ENCODE assay signal across 18 cellular contexts in the genomic region with DNA sequence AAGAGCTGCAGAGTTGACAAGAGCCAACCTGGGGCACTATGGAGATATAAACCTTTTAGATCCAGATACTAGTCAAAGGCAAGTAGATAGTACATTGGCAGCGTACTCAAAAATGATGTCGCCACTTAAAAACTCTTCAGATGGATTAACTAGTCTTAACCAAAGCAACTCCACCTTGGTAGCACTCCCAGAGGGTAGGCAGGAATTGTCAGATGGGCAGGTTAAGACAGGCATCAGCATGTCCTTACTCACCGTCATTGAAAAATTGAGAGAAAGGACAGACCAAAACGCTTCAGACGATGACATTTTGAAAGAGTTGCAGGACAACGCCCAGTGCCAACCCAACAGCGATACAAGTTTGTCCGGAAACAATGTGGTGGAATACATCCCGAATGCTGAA. TPM values are rescaled to one million over a fixed set of nuclear protein-coding genes. Genes with fewer than 3 reads are reported as not detected.
A peak's percentile ranks its signal among the peaks of the same experiment; 100 is the strongest.
DNase-seq lines count a peak whose midpoint lies in the region; ATAC-seq, FAIRE-seq and TF ChIP-seq lines count a peak whose summit lies in the region.
"Had no signal": no experiment of that assay in that cellular context is flagged by ENCODE, and none has a peak within 500 bp of the region (broad histone marks: within the 10 kb centered on the region; RNA-seq: fewer than 3 reads in every experiment).

No MANE protein-coding gene starts in this region.

- no peak overlapping the region for H2AFZ ChIP-seq in HepG2 (ENCODE audit: low read length)

- intact Hi-C loops in HepG2 (cut with micrococcal nuclease; ENCODE audit: unreplicated experiment) = no loop called here
- intact Hi-C loops in right lobe of liver (cut with DNase I) = no loop called here
- intact Hi-C loops in esophagus squamous epithelium (cut with DNase I) = no loop called here

- FAIRE-seq in HepG2 (lab: Jason Lieb, UNC) (no peak), GM12891 (lab: Jason Lieb, UNC) (no peak), bronchial epithelial cell (lab: Jason Lieb, UNC) (peak; percentile 52)
- FAIRE-seq: H1 had no signal

- TSS peak; percentile 19 for BruUV-seq in HepG2 (replicated peaks; lab: Mats Ljungman, UMichigan)

- peaks cover 4% of the 10 kb centered on the region; the same call in 1 of the 2 replicates for H4K20me1 ChIP-seq in HepG2 (ENCODE audit: insufficient read depth, low read length)

- no peaks in the 10 kb centered on the region for H3K9me3 ChIP-seq in HepG2 (ENCODE audit: low read length)
- H3K9me3 ChIP-seq in right lobe of liver = no peaks in the 10 kb centered on the region
- no peaks in the 10 kb centered on the region for H3K9me3 ChIP-seq in esophagus squamous epithelium
- H3K9me3 ChIP-seq: BE2C had no signal

- H3K79me2 ChIP-seq in HepG2 (ENCODE audit: insufficient read depth, low read length) = peaks cover 34% of the 10 kb centered on the region

- TF ChIP-seq RAD21 in HepG2 (CRISPR knock-in tag; IDR thresholded peaks at IDR 0.05) = no peak

- H3K36me3 ChIP-seq in HepG2 (replicated peaks in 1 of 2; ENCODE audit: control insufficient read depth in 1 of 2, insufficient read depth in 2 of 2, low read length in 2 of 2) (peaks cover 15 to 71% of the 10 kb centered on the region in 2 experiments), right lobe of liver (peaks cover 0 to 52% (median 26%) of the 10 kb centered on the region in 4 donors), bronchial epithelial cell (ENCODE audit: control insufficient read depth, insufficient read depth, low read length) (peaks cover 21% of the 10 kb centered on the region), esophagus squamous epithelium (peaks cover 8 to 72% (median 11%) of the 10 kb centered on the region in 3 donors)

- over 99% methylated on average over 9 of the region's 9 CpGs for WGBS in HepG2 (ENCODE audit: low lambda C conversion rate)
- WGBS in right lobe of liver (ENCODE audit: insufficient coverage, low coverage, low lambda C conversion rate, missing lambda C conversion rate) = 100% methylated on average over 4 of the region's 9 CpGs
- WGBS in esophagus squamous epithelium, 2 donors = 57 to 61% methylated on average over 9 of the region's 9 CpGs

- no peak for DNase-seq in HepG2 (ENCODE audit: low spot score)
- DNase-seq in right lobe of liver = no peak
- no peak for DNase-seq in GM12891 (ENCODE audit: insufficient read length, low spot score)
- DNase-seq in bronchial epithelial cell (ENCODE audit: low read depth) = peak; percentile 62
- no peak for DNase-seq in esophagus squamous epithelium (lab: John Stamatoyannopoulos, UW)
- no peak for DNase-seq in NCI-H1417 treated with DMSO at 0.1 percent for 48 hours (lab: John Stamatoyannopoulos, UW)
- DNase-seq in superior temporal gyrus (ENCODE audit: extremely low spot score) = no peak
- DNase-seq: ACHN; BE2C; C1 segment of cervical spinal cord; CD4-positive, CD25-positive, alpha-beta regulatory T cell; CD8-positive, alpha-beta memory T cell; COR-L47; DMS 273 treated with DMSO at 0.1 percent for 48 hours; DMS53; GDM1; H9 had no signal

- H3K9ac ChIP-seq in HepG2 (ENCODE audit: insufficient read depth, low read depth, low read length) = no peak overlapping the region

- in situ Hi-C loops in HepG2 (cut with HindIII; ENCODE audit: extremely low pct_ligation_motif_present, low pct_unique_long_range_greater_than_20kb) = no loop called here

- H3K4me2 ChIP-seq in HepG2 (ENCODE audit: low read depth, low read length) = no peak overlapping the region

- POLR2A ChIA-PET in HepG2 (lab: Yijun Ruan, JAX) = no interaction called here

- H3K27ac ChIP-seq in HepG2 (ENCODE audit: extremely low read length, insufficient read depth, low read length) (no peak overlapping the region), right lobe of liver (no peak overlapping the region), esophagus squamous epithelium (peak overlapping the region in 3 of 4 donors; percentile 18 to 69 (median 66))

- ATAC-seq in HepG2 (no peak), right lobe of liver (no peak)

- H3K4me3 ChIP-seq in HepG2 (replicated peaks in 1 of 3; ENCODE audit: insufficient read depth in 1 of 3, low read depth in 2 of 3, low read length in 3 of 3) (no peak overlapping the region), right lobe of liver (no peak overlapping the region), bronchial epithelial cell (ENCODE audit: low read depth, low read length) (no peak overlapping the region), esophagus squamous epithelium (no peak overlapping the region)

- no peak for TF ChIP-seq CTCF in HepG2 (CRISPR knock-in tag; IDR thresholded peaks at IDR 0.05)
- no peak for TF ChIP-seq CTCF in right lobe of liver (IDR thresholded peaks at IDR 0.05)
- TF ChIP-seq CTCF in bronchial epithelial cell (IDR thresholded peaks at IDR 0.05; ENCODE audit: insufficient read depth, low read length, severe bottlenecking) = no peak
- TF ChIP-seq CTCF in esophagus squamous epithelium (IDR thresholded peaks at IDR 0.05) = no peak

- CTCF ChIA-PET in HepG2 (lab: Yijun Ruan, JAX; ENCODE audit: low intra/inter-chr PET ratio, low total read pairs) = no interaction called here

- H3K4me1 ChIP-seq in HepG2 (ENCODE audit: insufficient read depth, low read length) = peaks cover 26% of the 10 kb centered on the region
- peaks cover 0 to 17% (median 6%) of the 10 kb centered on the region in 4 donors for H3K4me1 ChIP-seq in right lobe of liver
- peaks cover 5 to 69% (median 13%) of the 10 kb centered on the region in 3 donors for H3K4me1 ChIP-seq in esophagus squamous epithelium
- H3K4me1 ChIP-seq: BE2C had no signal

- TF ChIP-seq POLR2A in HepG2 (IDR thresholded peaks at IDR 0.05; ENCODE audit: insufficient read depth in 1 of 2, low read depth in 2 of 2, low read length in 2 of 2) = no peak
- no peak for TF ChIP-seq POLR2A in right lobe of liver (IDR thresholded peaks at IDR 0.05)
- peak; percentile 14; the same call in 1 of the 2 replicates for TF ChIP-seq POLR2A in GM12891 (IDR thresholded peaks at IDR 0.05; ENCODE audit: low read depth, low read length)
- TF ChIP-seq POLR2A in esophagus squamous epithelium (IDR thresholded peaks at IDR 0.05) = no peak

- H3K27me3 ChIP-seq in HepG2 (ENCODE audit: control insufficient read depth in 1 of 2, insufficient read depth in 2 of 2, low read length in 2 of 2) (no peaks in the 10 kb centered on the region), right lobe of liver (no peaks in the 10 kb centered on the region), bronchial epithelial cell (ENCODE audit: control insufficient read depth, insufficient read depth, low read length) (no peaks in the 10 kb centered on the region), esophagus squamous epithelium (no peaks in the 10 kb centered on the region)
- H3K27me3 ChIP-seq: BE2C had no signal

- TF ChIP-seq EP300 in HepG2 (IDR thresholded peaks at IDR 0.05; ENCODE audit: low read depth in 2 of 2, low read length in 2 of 2) = no peak
- TF ChIP-seq EP300 in HepG2 (CRISPR knock-in tag; IDR thresholded peaks at IDR 0.05; ENCODE audit: borderline replicate concordance) = no peak

RNA-seq across cellular contexts. Expression of a gene that starts 8.9 kb away (rescaled TPM):
- total RNA-seq in HepG2 (2016; rRNA removed; fragmentation: Illumina TruSeq; extraction: Trizol) = 7.3 and 16.4 TPM in 2 replicates
- total RNA-seq in HepG2 (2016; cell fraction: cytosol; rRNA removed; fragmentation: Illumina TruSeq; extraction: Trizol; ENCODE audit: low read depth) = 1.8 TPM in 2 replicates
- total RNA-seq in HepG2 (2016; cell fraction: insoluble cytoplasmic fraction; rRNA removed; fragmentation: Illumina TruSeq; extraction: Trizol) = 6.3 and 13.8 TPM in 2 replicates
- total RNA-seq in HepG2 (2016; cell fraction: membrane; rRNA removed; fragmentation: Illumina TruSeq; extraction: Trizol) = 5.9 and 7.7 TPM in 2 replicates
- total RNA-seq in HepG2 (2016; cell fraction: nucleus; rRNA removed; fragmentation: Illumina TruSeq; extraction: Trizol) = 17.9 and 18.0 TPM in 2 replicates
- 9.3 and 10.9 TPM in 2 replicates for polyA plus RNA-seq in HepG2 (2011; rRNA removed)
- 4.4 and 7.4 TPM in 2 replicates for polyA plus RNA-seq in HepG2 (2011; cell fraction: cytosol; rRNA removed)
- polyA plus RNA-seq in HepG2 (2011; cell fraction: nucleus; rRNA removed) = 9.6 and 11.6 TPM in 2 replicates
- polyA plus RNA-seq in HepG2 (2012) = 8.5 and 10.8 TPM in 2 replicates
- 0.23 and 0.26 TPM in 2 replicates for polyA plus RNA-seq in HepG2 (2016; cell fraction: cytosol; fragmentation: Illumina TruSeq; extraction: Trizol; ENCODE audit: low read depth)
- 12.0 TPM in 2 replicates for polyA plus RNA-seq in HepG2 (2016; cell fraction: insoluble cytoplasmic fraction; fragmentation: Illumina TruSeq; extraction: Trizol; ENCODE audit: low read depth)
- 1.4 and 1.5 TPM in 2 replicates for polyA plus RNA-seq in HepG2 (2016; cell fraction: membrane; fragmentation: Illumina TruSeq; extraction: Trizol; ENCODE audit: low read depth)
- polyA plus RNA-seq in HepG2 (2016; cell fraction: nucleus; fragmentation: Illumina TruSeq; extraction: Trizol; ENCODE audit: insufficient read depth, low read depth) = 20.3 and 21.4 TPM in 2 replicates
- 8.0 and 18.6 TPM in 2 replicates for polyA minus RNA-seq in HepG2 (2011; rRNA and poly(A)+ RNA removed; ENCODE audit: low replicate concordance)
- polyA minus RNA-seq in HepG2 (2011; cell fraction: cytosol; rRNA and poly(A)+ RNA removed) = 8.3 and 12.6 TPM in 2 replicates
- 38.0 and 39.0 TPM in 2 replicates for polyA minus RNA-seq in HepG2 (2011; cell fraction: nucleus; rRNA and poly(A)+ RNA removed)
- 10 to 100 TPM in 2 of 6 experiments, 1 to 10 TPM in 4; 7.1 to 10.9 (median 9.1) TPM for total RNA-seq in right lobe of liver
- polyA plus RNA-seq in GM12891 (2012; ENCODE audit: low read depth, missing spikeins) = 5.6 TPM
- total RNA-seq in bronchial epithelial cell = 7.0 and 7.1 TPM in 2 replicates
- total RNA-seq in esophagus squamous epithelium = 10 to 100 TPM in 1 of 4 donors, 1 to 10 TPM in 3; 5.1 to 19.8 (median 9.3) TPM

RNA-seq across cellular contexts. Expression of a gene that starts 51.2 kb away (rescaled TPM):
- 9.8 and 25.2 TPM in 2 replicates for total RNA-seq in HepG2 (2016; rRNA removed; fragmentation: Illumina TruSeq; extraction: Trizol)
- 1.6 and 2.4 TPM in 2 replicates for total RNA-seq in HepG2 (2016; cell fraction: cytosol; rRNA removed; fragmentation: Illumina TruSeq; extraction: Trizol; ENCODE audit: low read depth)
- total RNA-seq in HepG2 (2016; cell fraction: insoluble cytoplasmic fraction; rRNA removed; fragmentation: Illumina TruSeq; extraction: Trizol) = 11.2 and 21.8 TPM in 2 replicates
- total RNA-seq in HepG2 (2016; cell fraction: membrane; rRNA removed; fragmentation: Illumina TruSeq; extraction: Trizol) = 5.2 and 5.7 TPM in 2 replicates
- 53.6 and 61.6 TPM in 2 replicates for total RNA-seq in HepG2 (2016; cell fraction: nucleus; rRNA removed; fragmentation: Illumina TruSeq; extraction: Trizol)
- polyA plus RNA-seq in HepG2 (2011; rRNA removed) = 21.6 and 22.9 TPM in 2 replicates
- 14.4 and 15.5 TPM in 2 replicates for polyA plus RNA-seq in HepG2 (2011; cell fraction: cytosol; rRNA removed)
- polyA plus RNA-seq in HepG2 (2011; cell fraction: nucleus; rRNA removed) = 117 and 122 TPM in 2 replicates
- 15.6 and 16.7 TPM in 2 replicates for polyA plus RNA-seq in HepG2 (2012)
- 0.78 and 0.86 TPM in 2 replicates for polyA plus RNA-seq in HepG2 (2016; cell fraction: cytosol; fragmentation: Illumina TruSeq; extraction: Trizol; ENCODE audit: low read depth)
- 7.6 and 8.8 TPM in 2 replicates for polyA plus RNA-seq in HepG2 (2016; cell fraction: insoluble cytoplasmic fraction; fragmentation: Illumina TruSeq; extraction: Trizol; ENCODE audit: low read depth)
- polyA plus RNA-seq in HepG2 (2016; cell fraction: membrane; fragmentation: Illumina TruSeq; extraction: Trizol; ENCODE audit: low read depth) = 3.2 and 3.3 TPM in 2 replicates
- 60.1 and 76.3 TPM in 2 replicates for polyA plus RNA-seq in HepG2 (2016; cell fraction: nucleus; fragmentation: Illumina TruSeq; extraction: Trizol; ENCODE audit: insufficient read depth, low read depth)
- polyA minus RNA-seq in HepG2 (2011; rRNA and poly(A)+ RNA removed; ENCODE audit: low replicate concordance) = 25.0 and 30.6 TPM in 2 replicates
- polyA minus RNA-seq in HepG2 (2011; cell fraction: cytosol; rRNA and poly(A)+ RNA removed) = 22.8 and 24.8 TPM in 2 replicates
- polyA minus RNA-seq in HepG2 (2011; cell fraction: nucleus; rRNA and poly(A)+ RNA removed) = 128 and 146 TPM in 2 replicates
- 10 to 100 TPM in 4 of 6 experiments, 1 to 10 TPM in 2; 8.0 to 13.5 (median 12.4) TPM for total RNA-seq in right lobe of liver
- 5.4 TPM for polyA plus RNA-seq in GM12891 (2012; ENCODE audit: low read depth, missing spikeins)
- 4.9 and 5.8 TPM in 2 replicates for total RNA-seq in bronchial epithelial cell
- total RNA-seq in esophagus squamous epithelium = 10 to 100 TPM in 3 of 4 donors, 1 to 10 TPM in 1; 5.6 to 22.6 (median 16.6) TPM

Comparison
In these comparisons a context has a peak if more than half of its experiments do, and no peak if none do; other contexts are left out.
1. H3K27ac ChIP-seq: peak in esophagus squamous epithelium (3 of 4); none in HepG2 (single experiment) and right lobe of liver (0 of 3).